In genomic region chr9:89955626-89956025, GRCh38 we compare ENCODE assay signal across 24 cellular contexts.
DNase-seq lines count a peak whose midpoint lies in the region; ATAC-seq, FAIRE-seq and TF ChIP-seq lines count a peak whose summit lies in the region.
"Had no signal": no experiment of that assay in that cellular context is flagged by ENCODE, and none has a peak within 500 bp of the region (broad histone marks: within the 10 kb centered on the region; RNA-seq: fewer than 3 reads in every experiment).

No MANE protein-coding gene starts in this region.

- POLR2A ChIA-PET in A549 (lab: Yijun Ruan, JAX) (no interaction called here), K562 (lab: Yijun Ruan, JAX) (no interaction called here)

- no peaks in the 10 kb centered on the region for H3K27me3 ChIP-seq in BLaER1 treated with 17β-estradiol and CSF1 and Interleukin-3, amounts not matched to agents 10 nM and 100 nM
- H3K27me3 ChIP-seq in K562 (ENCODE audit: control insufficient read depth in 2 of 2, insufficient read depth in 2 of 2, low read length in 2 of 2): no peaks in the 10 kb centered on the region
- H3K27me3 ChIP-seq in testis: no peaks in the 10 kb centered on the region
- H3K27me3 ChIP-seq in suprapubic skin: no peaks in the 10 kb centered on the region
- H3K27me3 ChIP-seq: BE2C had no signal

- H3K79me2 ChIP-seq in K562 (ENCODE audit: control insufficient read depth, insufficient read depth, low read length): no peaks in the 10 kb centered on the region

- CTCF ChIA-PET in A549 (lab: Yijun Ruan, JAX) (no interaction called here), K562 (lab: Yijun Ruan, JAX; ENCODE audit: low intra/inter-chr PET ratio) (no interaction called here)

- H4K20me1 ChIP-seq in BLaER1 treated with 17β-estradiol and CSF1 and Interleukin-3, amounts not matched to agents 10 nM and 100 nM: no peaks in the 10 kb centered on the region
- no peaks in the 10 kb centered on the region for H4K20me1 ChIP-seq in K562 (replicated peaks; ENCODE audit: control insufficient read depth, insufficient read depth, low read length)

- no peak overlapping the region for H2AFZ ChIP-seq in K562 (ENCODE audit: low read depth, low read length)

- WGBS in A549 (ENCODE audit: missing lambda C conversion rate): 12% methylated on average over 1 of the region's 1 CpG
- WGBS in K562 (ENCODE audit: insufficient coverage, low coverage, missing lambda C conversion rate): no CpG with 5 or more reads among the region's 1 CpG
- WGBS in testis, 2 donors: 88 to 100% methylated on average over 1 of the region's 1 CpG
- 93% methylated on average over 1 of the region's 1 CpG for WGBS in suprapubic skin

- H3K4me3 ChIP-seq in A549 (no peak overlapping the region), K562 (no peak overlapping the region), testis (no peak overlapping the region), suprapubic skin (no peak overlapping the region)
- H3K4me3 ChIP-seq in BLaER1 treated with 17β-estradiol and CSF1 and Interleukin-3, amounts not matched to agents 10 nM and 100 nM: no peak overlapping the region
- H3K4me3 ChIP-seq: GM12878 had no signal

- FAIRE-seq in A549 (lab: Jason Lieb, UNC): no peak
- no peak for FAIRE-seq in K562 (lab: Jason Lieb, UNC)
- FAIRE-seq: GM12878, GM12892, GM18507 had no signal

- H3K9me3 ChIP-seq in A549: no peaks in the 10 kb centered on the region
- no peaks in the 10 kb centered on the region for H3K9me3 ChIP-seq in BLaER1 treated with 17β-estradiol and CSF1 and Interleukin-3, amounts not matched to agents 10 nM and 100 nM (replicated peaks in 1 of 11)
- no peaks in the 10 kb centered on the region for H3K9me3 ChIP-seq in K562 (replicated peaks; ENCODE audit: control insufficient read depth, insufficient read depth, low read depth, low read length)
- H3K9me3 ChIP-seq in testis: no peaks in the 10 kb centered on the region
- no peaks in the 10 kb centered on the region for H3K9me3 ChIP-seq in suprapubic skin
- H3K9me3 ChIP-seq: BE2C had no signal

- DNase-seq in A549 (ENCODE audit: low read depth in 1 of 2, low spot score in 1 of 2) (no peak), K562 (ENCODE audit: extremely low read depth in 1 of 4, low spot score in 3 of 4) (no peak), testis (no peak), NCI-H446 treated with DMSO at 0.1 percent for 48 hours (lab: John Stamatoyannopoulos, UW) (no peak), suprapubic skin (ENCODE audit: low spot score in 2 of 2) (no peak)
- DNase-seq: ACHN; BE2C; C1 segment of cervical spinal cord; CD4-positive, alpha-beta memory T cell; CD4-positive, CD25-positive, alpha-beta regulatory T cell; CD8-positive, alpha-beta memory T cell; COR-L47; DMS 273 treated with DMSO at 0.1 percent for 48 hours; DMS153; DMS53; DMS79; DND-41; EL; GDM1 had no signal

- no peak overlapping the region for H3K4me2 ChIP-seq in A549
- H3K4me2 ChIP-seq in BLaER1 treated with 17β-estradiol and CSF1 and Interleukin-3, amounts not matched to agents 10 nM and 100 nM: peak overlapping the region in 9 of 11 experiments; percentile 14 to 66 (median 58); a peak in 13 of 22 replicates
- no peak overlapping the region for H3K4me2 ChIP-seq in K562 (ENCODE audit: insufficient read depth, low read length)

- intact Hi-C loops in K562 (cut with micrococcal nuclease) (no loop called here), testis (cut with DNase I; ENCODE audit: low total_unique reads) (no loop called here)

- H3K27ac ChIP-seq in A549 (no peak overlapping the region), K562 (ENCODE audit: extremely low read depth, low read depth, low read length) (no peak overlapping the region), testis (no peak overlapping the region), suprapubic skin (no peak overlapping the region)
- H3K27ac ChIP-seq in BLaER1 treated with 17β-estradiol and CSF1 and Interleukin-3, amounts not matched to agents 10 nM and 100 nM: peak overlapping the region in 6 of 11 experiments; percentile 15 to 61 (median 32); a peak in 6 of 22 replicates
- H3K27ac ChIP-seq: 22Rv1 had no signal

- H3K9me1 ChIP-seq in K562 (ENCODE audit: control insufficient read depth, insufficient read depth, low read length): no peaks in the 10 kb centered on the region

- no peak for TF ChIP-seq RAD21 in A549 (conservative IDR thresholded peaks at IDR 0.05 in 1 of 2, IDR thresholded peaks at IDR 0.05 in 1 of 2)
- TF ChIP-seq RAD21 in K562 (CRISPR knock-in tag; conservative IDR thresholded peaks at IDR 0.05 in 1 of 2, IDR thresholded peaks at IDR 0.05 in 1 of 2): no peak

- ATAC-seq in A549 (no peak), K562 (no peak)
- ATAC-seq: GM12878 had no signal

- no peak for TF ChIP-seq EP300 in A549 (IDR thresholded peaks at IDR 0.05)
- no peak for TF ChIP-seq EP300 in K562 (IDR thresholded peaks at IDR 0.05; ENCODE audit: low read length)
- no peak for TF ChIP-seq EP300 in suprapubic skin (IDR thresholded peaks at IDR 0.05)

- H3K9ac ChIP-seq in BLaER1 treated with 17β-estradiol and CSF1 and Interleukin-3, amounts not matched to agents 10 nM and 100 nM: no peak overlapping the region
- no peak overlapping the region for H3K9ac ChIP-seq in K562 (ENCODE audit: insufficient read depth in 1 of 2, low read depth in 2 of 2, low read length in 2 of 2)

- in situ Hi-C loops in K562 (cut with MboI): no loop called here

- TF ChIP-seq CTCF in A549 (IDR thresholded peaks at IDR 0.05) (no peak), K562 (IDR thresholded peaks at IDR 0.05 in 2 of 3, conservative IDR thresholded peaks at IDR 0.05 in 1 of 3; ENCODE audit: insufficient read depth in 2 of 3, low read depth in 1 of 3, low read length in 3 of 3) (no peak), testis (IDR thresholded peaks at IDR 0.05) (no peak), suprapubic skin (IDR thresholded peaks at IDR 0.05) (no peak)

- BruUV-seq in K562 (replicated peaks; lab: Mats Ljungman, UMichigan): no TSS peak

- H3K36me3 ChIP-seq in BLaER1 treated with 17β-estradiol and CSF1 and Interleukin-3, amounts not matched to agents 10 nM and 100 nM: no peaks in the 10 kb centered on the region
- H3K36me3 ChIP-seq in K562 (ENCODE audit: control insufficient read depth, insufficient read depth, low read length) (no peaks in the 10 kb centered on the region), testis (ENCODE audit: low read depth, missing control alignments) (no peaks in the 10 kb centered on the region), suprapubic skin (no peaks in the 10 kb centered on the region)
- H3K36me3 ChIP-seq: BE2C had no signal

- TF ChIP-seq POLR2A in A549 (IDR thresholded peaks at IDR 0.05; ENCODE audit: low read length) (no peak), K562 (conservative IDR thresholded peaks at IDR 0.05) (no peak), testis (IDR thresholded peaks at IDR 0.05) (no peak), suprapubic skin (IDR thresholded peaks at IDR 0.05) (no peak)

- no peaks in the 10 kb centered on the region for H3K4me1 ChIP-seq in A549
- peaks cover 0 to 23% (median 19%) of the 10 kb centered on the region in 10 experiments; a peak in 17 of 20 replicates for H3K4me1 ChIP-seq in BLaER1 treated with 17β-estradiol and CSF1 and Interleukin-3, amounts not matched to agents 10 nM and 100 nM
- H3K4me1 ChIP-seq in K562 (replicated peaks in 1 of 2; ENCODE audit: control insufficient read depth in 2 of 2, insufficient read depth in 2 of 2, low read length in 2 of 2): no peaks in the 10 kb centered on the region; a peak in 1 of 5 replicates
- no peaks in the 10 kb centered on the region for H3K4me1 ChIP-seq in testis
- peaks cover 8% of the 10 kb centered on the region for H3K4me1 ChIP-seq in suprapubic skin
- H3K4me1 ChIP-seq: BE2C had no signal

TF ChIP-seq in A549, 52 proteins besides CTCF, POLR2A, EP300 and RAD21:
- TF ChIP-seq ZFP36 (IDR thresholded peaks at IDR 0.05; ENCODE audit: borderline replicate concordance, partially characterized antibody): peak; percentile 14
- TF ChIP-seq FOSL2 (IDR thresholded peaks at IDR 0.05): no peak
- TF ChIP-seq FOSL2 (CRISPR knock-in tag; IDR thresholded peaks at IDR 0.05): no peak

TF ChIP-seq in K562, 482 proteins besides CTCF, POLR2A, EP300 and RAD21:
- TF ChIP-seq ZNF436 (CRISPR knock-in tag; IDR thresholded peaks at IDR 0.05) (no peak), RBM25 (IDR thresholded peaks at IDR 0.05; ENCODE audit: low read depth, low read length, severe bottlenecking) (peak; percentile 89), SREBF2 (CRISPR knock-in tag; IDR thresholded peaks at IDR 0.05) (no peak), KAT7 (CRISPR knock-in tag; IDR thresholded peaks at IDR 0.05; ENCODE audit: borderline replicate concordance) (no peak), ZFP36 (IDR thresholded peaks at IDR 0.05; ENCODE audit: low read depth, low read length, partially characterized antibody) (peak; percentile 53)

Comparison
In these comparisons a context has a peak if more than half of its experiments do, and no peak if none do; other contexts are left out.
1. H3K27ac ChIP-seq: peak in BLaER1 treated with 17β-estradiol and CSF1 and Interleukin-3, amounts not matched to agents 10 nM and 100 nM (6 of 11); none in A549 (0 of 2), K562 (single experiment), testis (0 of 2) and suprapubic skin (single experiment).
2. H3K4me2 ChIP-seq: peak in BLaER1 treated with 17β-estradiol and CSF1 and Interleukin-3, amounts not matched to agents 10 nM and 100 nM (9 of 11); none in A549 (single experiment) and K562 (single experiment).
3. Of the 35 proteins assayed by ChIP-seq in both K562 and A549: peak only in K562: none; only in A549: none; in both: ZFP36; in neither: 34.